1 cellular context compared by ENCODE assay signal in genomic region chr13:41056194-41056593, GRCh38.
TF ChIP-seq lines count a peak whose summit lies in the region.

No MANE protein-coding gene starts in this region.

TF ChIP-seq in HEK293, 187 proteins besides CTCF, POLR2A, EP300 and RAD21 (continued from another document):
- TF ChIP-seq ZNF10 (tag by site-specific recombination; IDR thresholded peaks at IDR 0.05) (peak; percentile 98), PRDM10 (tag by site-specific recombination; IDR thresholded peaks at IDR 0.05) (no peak), MZF1 (tag by site-specific recombination; IDR thresholded peaks at IDR 0.05; ENCODE audit: borderline replicate concordance) (no peak), ZNF146 (tag by site-specific recombination; IDR thresholded peaks at IDR 0.05) (no peak)
